11 cellular contexts compared by ENCODE assay signal in genomic region chr2:23637011-23637778, GRCh38.
DNase-seq lines count a peak whose midpoint lies in the region; ATAC-seq, FAIRE-seq and TF ChIP-seq lines count a peak whose summit lies in the region.
"Had no signal": no experiment of that assay in that cellular context is flagged by ENCODE, and none has a peak within 500 bp of the region (broad histone marks: within the 10 kb centered on the region; RNA-seq: fewer than 3 reads in every experiment).

No MANE protein-coding gene starts in this region.

- H3K4me3 ChIP-seq in H1 (ENCODE audit: extremely low read depth in 1 of 4, insufficient read depth in 2 of 4, low read depth in 3 of 4, low read length in 4 of 4), result no peak overlapping the region
- peak overlapping the region in 1 of 2 experiments; percentile 56 for H3K4me3 ChIP-seq in mesenchymal stem cell (ENCODE audit: insufficient read depth in 1 of 2, low read depth in 1 of 2, low read length in 2 of 2)
- no peak overlapping the region for H3K4me3 ChIP-seq in uterus

- no peak for TF ChIP-seq CTCF in H1 (IDR thresholded peaks at IDR 0.05; ENCODE audit: control extremely low read depth in 1 of 3, insufficient read depth in 1 of 3, low read depth in 1 of 3, low read length in 3 of 3)
- no peak for TF ChIP-seq CTCF in uterus (IDR thresholded peaks at IDR 0.05)
- no peak for TF ChIP-seq CTCF in D721Med (IDR thresholded peaks at IDR 0.05; ENCODE audit: insufficient read depth, missing control alignments)

- H3K79me2 ChIP-seq in H1 (ENCODE audit: control insufficient read depth in 1 of 2, insufficient read depth in 2 of 2, low read length in 2 of 2), result no peaks in the 10 kb centered on the region

- H2BK5ac ChIP-seq in H1 (ENCODE audit: low read depth, low read length) (no peak overlapping the region), mesenchymal stem cell (ENCODE audit: low read depth, low read length, poor library complexity, severe bottlenecking) (no peak overlapping the region)

- H4K5ac ChIP-seq in H1 (ENCODE audit: insufficient read length, low read depth, low read length), result no peak overlapping the region

- intact Hi-C loops in uterus (cut with DNase I; ENCODE audit: low total_unique reads), result no loop called here

- FAIRE-seq in H1 (lab: Jason Lieb, UNC) (no peak), D721Med (lab: Jason Lieb, UNC) (no peak)
- FAIRE-seq: A204.1, RCC 7860 had no signal

- no peak overlapping the region for H2BK20ac ChIP-seq in H1 (ENCODE audit: low read length)

- TF ChIP-seq POLR2A in H1 (IDR thresholded peaks at IDR 0.05; ENCODE audit: control extremely low read depth in 1 of 2, low read depth in 2 of 2, low read length in 2 of 2) (no peak), uterus (IDR thresholded peaks at IDR 0.05) (no peak)

- POLR2A ChIA-PET in H1 (lab: Charles Lee; ENCODE audit: partially characterized antibody), result no interaction called here

- H2AK5ac ChIP-seq in H1 (ENCODE audit: low read depth, low read length) (no peak overlapping the region), mesenchymal stem cell (ENCODE audit: low read length, severe bottlenecking) (no peak overlapping the region)

- H4K91ac ChIP-seq in H1 (replicated peaks; ENCODE audit: insufficient read length, low read length) (no peak overlapping the region), mesenchymal stem cell (ENCODE audit: low read length) (no peak overlapping the region)

- no peaks in the 10 kb centered on the region for H3K9me3 ChIP-seq in H1 (ENCODE audit: insufficient read depth in 2 of 2, low read depth in 1 of 2, low read length in 1 of 2)
- H3K9me3 ChIP-seq in mesenchymal stem cell (ENCODE audit: control insufficient read depth, low read length), result no peaks in the 10 kb centered on the region
- H3K9me3 ChIP-seq in uterus, result no peaks in the 10 kb centered on the region

- H2BK15ac ChIP-seq in H1 (ENCODE audit: low read length), result no peak overlapping the region
- H2BK15ac ChIP-seq in mesenchymal stem cell (ENCODE audit: low read depth, poor library complexity, severe bottlenecking), result peak overlapping the region; percentile 63

- H3K4me2 ChIP-seq in H1 (ENCODE audit: insufficient read depth in 1 of 2, low read depth in 2 of 2, low read length in 2 of 2) (no peak overlapping the region), mesenchymal stem cell (ENCODE audit: low read length, poor library complexity, severe bottlenecking) (no peak overlapping the region)

- no peak for TF ChIP-seq EP300 in H1 (IDR thresholded peaks at IDR 0.05; ENCODE audit: borderline replicate concordance in 1 of 2, low read depth in 2 of 2, low read length in 2 of 2)

- 82% methylated on average over 14 of the region's 14 CpGs; no CpG with 5 or more reads in 1 of the 2 experiments for WGBS in H1 (ENCODE audit: extremely low coverage in 1 of 2, insufficient coverage in 1 of 2, insufficient read length in 1 of 2, insufficient replicate concordance in 2 of 2, low coverage in 1 of 2, low lambda C conversion rate in 2 of 2, missing lambda C conversion rate in 1 of 2), 2 experiments
- 48% methylated on average over 13 of the region's 14 CpGs for WGBS in mesenchymal stem cell

- H3K27ac ChIP-seq in H1 (ENCODE audit: low read depth, low read length) (no peak overlapping the region), mesenchymal stem cell (ENCODE audit: low read length, poor library complexity, severe bottlenecking) (no peak overlapping the region), uterus (peak overlapping the region; percentile 48 to 78)

- H3K4ac ChIP-seq in H1 (replicated peaks; ENCODE audit: insufficient read length, low read depth, low read length), result peak overlapping the region; percentile 62
- peak overlapping the region; percentile 47 to 68 for H3K4ac ChIP-seq in mesenchymal stem cell (ENCODE audit: low read depth in 1 of 2, low read length in 2 of 2)

- H3K4me1 ChIP-seq in H1 (replicated peaks in 1 of 4; ENCODE audit: control insufficient read depth in 3 of 4, insufficient read depth in 4 of 4, low read length in 3 of 4) (no peaks in the 10 kb centered on the region; a peak in 1 of 7 replicates), mesenchymal stem cell (ENCODE audit: control insufficient read depth, insufficient read depth, low read depth, low read length) (peaks cover 6% of the 10 kb centered on the region), uterus (peaks cover 3 to 13% of the 10 kb centered on the region in 2 donors)

- H2BK120ac ChIP-seq in H1 (replicated peaks; ENCODE audit: low read depth, low read length) (no peak overlapping the region), mesenchymal stem cell (ENCODE audit: low read depth, low read length) (no peak overlapping the region)

- H3K79me1 ChIP-seq in H1 (ENCODE audit: low read depth, low read length) (no peaks in the 10 kb centered on the region), mesenchymal stem cell (replicated peaks; ENCODE audit: low read length, poor library complexity, severe bottlenecking) (no peaks in the 10 kb centered on the region)

- DNase-seq in DMS79 treated with DMSO at 0.1 percent for 48 hours (lab: John Stamatoyannopoulos, UW) (peak; percentile 18), DMS79 (lab: John Stamatoyannopoulos, UW) (no peak), H1 (ENCODE audit: low read depth in 1 of 2, low spot score in 2 of 2) (no peak), mesenchymal stem cell (peak; percentile 64), uterus (peak; percentile 41 to 56), NCI-H2029 treated with DMSO at 0.1 percent for 48 hours (lab: John Stamatoyannopoulos, UW) (no peak), D721Med (ENCODE audit: insufficient read length, low spot score) (no peak)
- DNase-seq: naive thymus-derived CD4-positive, alpha-beta T cell had no signal

- no peaks in the 10 kb centered on the region for H3K27me3 ChIP-seq in H1 (replicated peaks in 1 of 4; ENCODE audit: control insufficient read depth in 3 of 4, extremely low read depth in 1 of 4, insufficient read depth in 3 of 4, low read length in 3 of 4)
- H3K27me3 ChIP-seq in mesenchymal stem cell (ENCODE audit: control insufficient read depth in 1 of 2, insufficient read depth in 1 of 2, low read length in 2 of 2), result no peaks in the 10 kb centered on the region
- no peaks in the 10 kb centered on the region for H3K27me3 ChIP-seq in uterus

- no peak overlapping the region for H4K8ac ChIP-seq in H1 (ENCODE audit: extremely low read depth, insufficient read depth, low read length)
- peak overlapping the region; percentile 88 for H4K8ac ChIP-seq in mesenchymal stem cell (ENCODE audit: low read length)

- no peak overlapping the region for H3K56ac ChIP-seq in H1 (replicated peaks; ENCODE audit: insufficient read length, low read depth, low read length)

- H3K9ac ChIP-seq in H1 (replicated peaks in 1 of 4; ENCODE audit: extremely low read depth in 1 of 4, low read depth in 3 of 4, low read length in 3 of 4), result no peak overlapping the region; a peak in 1 of 7 replicates
- H3K9ac ChIP-seq in mesenchymal stem cell (ENCODE audit: low read length), result peak overlapping the region; percentile 73

- no peaks in the 10 kb centered on the region for H3K23me2 ChIP-seq in H1 (ENCODE audit: low read depth, low read length)

- CTCF ChIA-PET in H1 (lab: Charles Lee; ENCODE audit: partially characterized antibody), result interaction anchor here (0.6 to 11.0 kb wide), 12 partner anchors 10 to 125 kb away, joined by 3 to 148 read pairs (median 3); no protein-coding TSS in a partner anchor

- H3K18ac ChIP-seq in H1 (ENCODE audit: extremely low read depth, low read length) (no peak overlapping the region), mesenchymal stem cell (ENCODE audit: low read depth in 1 of 2, low read length in 2 of 2) (peak overlapping the region; percentile 25 to 68)

- ATAC-seq in HG03439 (IDR thresholded peaks at IDR 0.05; ENCODE audit: unreplicated experiment), result no peak
- ATAC-seq: naive thymus-derived CD4-positive, alpha-beta T cell had no signal

- no peaks in the 10 kb centered on the region for H4K20me1 ChIP-seq in H1 (replicated peaks in 1 of 2; ENCODE audit: control insufficient read depth in 1 of 2, insufficient read depth in 2 of 2, low read length in 2 of 2)

- H2AFZ ChIP-seq in H1 (ENCODE audit: low read length), result no peak overlapping the region
- peak overlapping the region; percentile 76 for H2AFZ ChIP-seq in mesenchymal stem cell (ENCODE audit: low read depth, low read length)

- H2BK12ac ChIP-seq in H1 (ENCODE audit: low read depth, low read length), result peak overlapping the region; percentile 50; the same call in 1 of the 2 replicates
- H2BK12ac ChIP-seq in mesenchymal stem cell (ENCODE audit: low read length in 2 of 2), result peak overlapping the region; percentile 11 to 68

- no peak for TF ChIP-seq RAD21 in H1 (IDR thresholded peaks at IDR 0.05 in 1 of 2, conservative IDR thresholded peaks at IDR 0.05 in 1 of 2; ENCODE audit: low read depth in 2 of 2, low read length in 2 of 2)

- no peaks in the 10 kb centered on the region for H3K36me3 ChIP-seq in H1 (ENCODE audit: control insufficient read depth in 2 of 4, insufficient read depth in 4 of 4, low read length in 3 of 4)
- H3K36me3 ChIP-seq in mesenchymal stem cell (ENCODE audit: control insufficient read depth in 1 of 2, insufficient read depth in 2 of 2, low read depth in 1 of 2, low read length in 2 of 2), result peaks cover 11 to 22% of the 10 kb centered on the region in 2 experiments
- H3K36me3 ChIP-seq in uterus, result no peaks in the 10 kb centered on the region

- H3K23ac ChIP-seq in H1 (ENCODE audit: insufficient read length) (no peak overlapping the region), mesenchymal stem cell (ENCODE audit: low read length in 2 of 2) (peak overlapping the region in 1 of 2 experiments; percentile 49)

- H3K14ac ChIP-seq in H1 (ENCODE audit: insufficient read length) (no peak overlapping the region), mesenchymal stem cell (ENCODE audit: low read length in 2 of 2) (peak overlapping the region in 1 of 2 experiments; percentile 95)

TF ChIP-seq in H1, 55 proteins besides CTCF, POLR2A, EP300 and RAD21 (continues in another document):
- no peak for TF ChIP-seq SIX5 (IDR thresholded peaks at IDR 0.05; ENCODE audit: low read depth, low read length)
- no peak for TF ChIP-seq KDM5A (IDR thresholded peaks at IDR 0.05; ENCODE audit: low read length)
- no peak for TF ChIP-seq ATF3 (IDR thresholded peaks at IDR 0.05; ENCODE audit: insufficient read depth, low read depth, low read length)
- TF ChIP-seq SRF (IDR thresholded peaks at IDR 0.05; ENCODE audit: low read depth, low read length), result no peak
- no peak for TF ChIP-seq ASH2L (IDR thresholded peaks at IDR 0.05; ENCODE audit: low read length)
- no peak for TF ChIP-seq CBX5 (IDR thresholded peaks at IDR 0.05; ENCODE audit: low read depth, low read length)
- TF ChIP-seq SIN3A (conservative IDR thresholded peaks at IDR 0.05 in 1 of 2, IDR thresholded peaks at IDR 0.05 in 1 of 2; ENCODE audit: low read depth in 1 of 2, low read length in 2 of 2), result no peak
- TF ChIP-seq CEBPB (IDR thresholded peaks at IDR 0.05; ENCODE audit: low read depth, low read length), result no peak
- TF ChIP-seq TEAD4 (IDR thresholded peaks at IDR 0.05; ENCODE audit: low read depth, low read length), result no peak
- TF ChIP-seq POU5F1 (IDR thresholded peaks at IDR 0.05; ENCODE audit: low read depth, low read length), result no peak
- TF ChIP-seq BRCA1 (IDR thresholded peaks at IDR 0.05; ENCODE audit: low read depth, low read length), result no peak

Comparison
In these comparisons a context has a peak if more than half of its experiments do, and no peak if none do; other contexts are left out.
1. DNase-seq: peak in DMS79 treated with DMSO at 0.1 percent for 48 hours (single experiment), mesenchymal stem cell (single experiment) and uterus (2 of 2); none in DMS79 (single experiment), H1 (0 of 2), NCI-H2029 treated with DMSO at 0.1 percent for 48 hours (single experiment) and D721Med (single experiment).
2. H3K27ac ChIP-seq: peak in uterus (2 of 2); none in H1 (single experiment) and mesenchymal stem cell (single experiment).